Comparison of ENCODE assay signal across 27 cellular contexts in genomic region chr14:34775922-34776321, GRCh38.
A peak's percentile ranks its signal among the peaks of the same experiment; 100 is the strongest.
DNase-seq lines count a peak whose midpoint lies in the region; ATAC-seq and TF ChIP-seq lines count a peak whose summit lies in the region.
"Had no signal": no experiment of that assay in that cellular context is flagged by ENCODE, and none has a peak within 500 bp of the region (broad histone marks: within the 10 kb centered on the region; RNA-seq: fewer than 3 reads in every experiment).

No MANE protein-coding gene starts in this region.

- POLR2A ChIA-PET in PC-3 (lab: Charles Lee; ENCODE audit: unreplicated experiment) = no interaction called here

- H3K27ac Mint-ChIP-seq in natural killer cell = peak overlapping the region; percentile 41 to 43
- no peak overlapping the region for H3K27ac Mint-ChIP-seq in natural killer cell treated with Interleukin-12 subunit alpha and Interleukin-12 subunit beta and Interleukin-15 and Interleukin-18, amount 100 ng/mL, for 72 hours
- peak overlapping the region; percentile 20 for H3K27ac Mint-ChIP-seq in central memory CD8-positive, alpha-beta T cell (ENCODE audit: low read depth)
- no peak overlapping the region for H3K27ac Mint-ChIP-seq in activated naive CD8-positive, alpha-beta T cell treated with anti-CD3 and anti-CD28 coated beads for 36 hours
- H3K27ac Mint-ChIP-seq: HFFc6 had no signal

- ATAC-seq in natural killer cell (no peak), PC-3 (no peak)
- no peak for ATAC-seq in natural killer cell treated with Interleukin-12 subunit alpha and Interleukin-12 subunit beta and Interleukin-15 and Interleukin-18, amount 100 ng/mL, for 72 hours
- no peak for ATAC-seq in central memory CD8-positive, alpha-beta T cell (replicated peaks; ENCODE audit: extremely low read depth, poor library complexity, severe bottlenecking)
- ATAC-seq: CD8-positive, alpha-beta T cell; Right ventricle myocardium inferior; SK-N-SH treated with all-trans-retinoic acid at 6 μM for 48 hours had no signal

- H3K4me2 ChIP-seq in PC-3 (ENCODE audit: low read length) = no peak overlapping the region

- no peak overlapping the region for H3K4me3 Mint-ChIP-seq in natural killer cell
- H3K4me3 Mint-ChIP-seq in natural killer cell treated with Interleukin-12 subunit alpha and Interleukin-12 subunit beta and Interleukin-15 and Interleukin-18, amount 100 ng/mL, for 72 hours = no peak overlapping the region
- no peak overlapping the region for H3K4me3 Mint-ChIP-seq in central memory CD8-positive, alpha-beta T cell
- H3K4me3 Mint-ChIP-seq in activated naive CD8-positive, alpha-beta T cell treated with anti-CD3 and anti-CD28 coated beads for 36 hours = no peak overlapping the region
- H3K4me3 Mint-ChIP-seq: CD8-positive, alpha-beta T cell; HFFc6 had no signal

- peaks cover 19% of the 10 kb centered on the region for H3K36me3 Mint-ChIP-seq in natural killer cell
- peaks cover 27% of the 10 kb centered on the region for H3K36me3 Mint-ChIP-seq in natural killer cell treated with Interleukin-12 subunit alpha and Interleukin-12 subunit beta and Interleukin-15 and Interleukin-18, amount 100 ng/mL, for 72 hours
- H3K36me3 Mint-ChIP-seq in central memory CD8-positive, alpha-beta T cell (ENCODE audit: insufficient read depth) = peaks cover 49% of the 10 kb centered on the region
- H3K36me3 Mint-ChIP-seq in activated naive CD8-positive, alpha-beta T cell treated with anti-CD3 and anti-CD28 coated beads for 36 hours = peaks cover 31% of the 10 kb centered on the region

- H3K27me3 Mint-ChIP-seq in natural killer cell (ENCODE audit: low read depth in 2 of 2) = no peaks in the 10 kb centered on the region
- H3K27me3 Mint-ChIP-seq in natural killer cell treated with Interleukin-12 subunit alpha and Interleukin-12 subunit beta and Interleukin-15 and Interleukin-18, amount 100 ng/mL, for 72 hours = no peaks in the 10 kb centered on the region
- H3K27me3 Mint-ChIP-seq in central memory CD8-positive, alpha-beta T cell = no peaks in the 10 kb centered on the region
- H3K27me3 Mint-ChIP-seq in activated naive CD8-positive, alpha-beta T cell treated with anti-CD3 and anti-CD28 coated beads for 36 hours = no peaks in the 10 kb centered on the region

- H4K20me1 ChIP-seq in PC-3 (ENCODE audit: low read length) = no peaks in the 10 kb centered on the region

- CTCF ChIA-PET in PC-3 (lab: Charles Lee) = no interaction called here

- H3K36me3 ChIP-seq in PC-3 (ENCODE audit: low read depth, low read length) (peaks cover 22% of the 10 kb centered on the region), BE2C (peaks cover 77% of the 10 kb centered on the region)

- DNase-seq in natural killer cell (no peak), PC-3 (no peak), NCI-H2081 treated with DMSO at 0.1 percent for 48 hours (lab: John Stamatoyannopoulos, UW) (no peak), posterior cingulate gyrus (no peak), BE2C (no peak)
- DNase-seq in natural killer cell treated with Interleukin-12 subunit alpha and Interleukin-12 subunit beta and Interleukin-15 and Interleukin-18, amount 100 ng/mL, for 72 hours (ENCODE audit: low spot score) = no peak
- no peak for DNase-seq in central memory CD8-positive, alpha-beta T cell (ENCODE audit: low spot score in 2 of 2)
- DNase-seq in activated naive CD8-positive, alpha-beta T cell treated with anti-CD3 and anti-CD28 coated beads for 36 hours = no peak
- DNase-seq: AML-193; CD8-positive, alpha-beta T cell; DMS79 treated with DMSO at 0.1 percent for 48 hours; GF-D8; GM23248; H7; HFFc6; KG1; NCI-H1048; NCI-H1417; NCI-H1694; NCI-H2029 treated with DMSO at 0.1 percent for 48 hours; NCI-H2227 treated with DMSO at 0.1 percent for 48 hours; NCI-H510A; NCI-H69; SJCRH30 had no signal

- H3K4me3 ChIP-seq in PC-3 (ENCODE audit: low read length) (no peak overlapping the region), BE2C (ENCODE audit: low read depth, low read length) (no peak overlapping the region)
- H3K4me3 ChIP-seq: GM23248, SJCRH30 had no signal

- H3K79me2 ChIP-seq in PC-3 (ENCODE audit: low read length) = no peaks in the 10 kb centered on the region

- H3K9me3 ChIP-seq in PC-3 (ENCODE audit: low read length) (no peaks in the 10 kb centered on the region), BE2C (no peaks in the 10 kb centered on the region)
- H3K9me3 ChIP-seq: SJCRH30 had no signal

- intact Hi-C loops in natural killer cell (cut with micrococcal nuclease) (no loop called here), PC-3 (cut with micrococcal nuclease) (no loop called here), posterior cingulate gyrus (cut with DNase I) (no loop called here)

- H3K9ac ChIP-seq in PC-3 (ENCODE audit: low read length) = no peak overlapping the region
- H3K9ac ChIP-seq: GM23248 had no signal

- H3K4me1 Mint-ChIP-seq in natural killer cell = peaks cover 0 to 6% of the 10 kb centered on the region in 2 donors
- peaks cover 5 to 6% of the 10 kb centered on the region in 2 donors for H3K4me1 Mint-ChIP-seq in natural killer cell treated with Interleukin-12 subunit alpha and Interleukin-12 subunit beta and Interleukin-15 and Interleukin-18, amount 100 ng/mL, for 72 hours (ENCODE audit: low read depth in 2 of 2)
- peaks cover 6% of the 10 kb centered on the region for H3K4me1 Mint-ChIP-seq in central memory CD8-positive, alpha-beta T cell
- peaks cover 3% of the 10 kb centered on the region for H3K4me1 Mint-ChIP-seq in activated naive CD8-positive, alpha-beta T cell treated with anti-CD3 and anti-CD28 coated beads for 36 hours

- TF ChIP-seq CTCF in natural killer cell (IDR thresholded peaks at IDR 0.05) (no peak), PC-3 (conservative IDR thresholded peaks at IDR 0.05; ENCODE audit: low read depth, low read length) (no peak), BE2C (IDR thresholded peaks at IDR 0.05; ENCODE audit: low read depth, low read length) (no peak)

- H2AFZ ChIP-seq in PC-3 (ENCODE audit: low read length) = no peak overlapping the region
- H2AFZ ChIP-seq: GM23248 had no signal

- no peaks in the 10 kb centered on the region for H3F3A ChIP-seq in PC-3 (ENCODE audit: low read length, unreplicated experiment)

- BruUV-seq in PC-3 (replicated peaks; lab: Mats Ljungman, UMichigan) = TSS peak; percentile 48

- H3K9me3 Mint-ChIP-seq in natural killer cell = no peaks in the 10 kb centered on the region
- H3K9me3 Mint-ChIP-seq in natural killer cell treated with Interleukin-12 subunit alpha and Interleukin-12 subunit beta and Interleukin-15 and Interleukin-18, amount 100 ng/mL, for 72 hours = no peaks in the 10 kb centered on the region
- H3K9me3 Mint-ChIP-seq in central memory CD8-positive, alpha-beta T cell = no peaks in the 10 kb centered on the region
- H3K9me3 Mint-ChIP-seq in activated naive CD8-positive, alpha-beta T cell treated with anti-CD3 and anti-CD28 coated beads for 36 hours = no peaks in the 10 kb centered on the region
- H3K9me3 Mint-ChIP-seq: CD8-positive, alpha-beta T cell; HFFc6 had no signal

- H3K27ac ChIP-seq in PC-3 (ENCODE audit: low read length) = no peak overlapping the region
- H3K27ac ChIP-seq: C4-2B, GM23248, SJCRH30 had no signal

- H3K9me2 ChIP-seq in PC-3 (replicated peaks; ENCODE audit: low read length) = no peaks in the 10 kb centered on the region

- H3K4me1 ChIP-seq in PC-3 (ENCODE audit: insufficient read depth, low read length) = peaks cover 4% of the 10 kb centered on the region; the same call in 1 of the 2 replicates
- H3K4me1 ChIP-seq in BE2C = no peaks in the 10 kb centered on the region
- H3K4me1 ChIP-seq: SJCRH30 had no signal

- H3K27me3 ChIP-seq in PC-3 (ENCODE audit: low read length) (no peaks in the 10 kb centered on the region), BE2C (no peaks in the 10 kb centered on the region)
- H3K27me3 ChIP-seq: SJCRH30 had no signal

Comparison
In these comparisons a context has a peak if more than half of its experiments do, and no peak if none do; other contexts are left out.
1. H3K27ac Mint-ChIP-seq: peak in natural killer cell (2 of 2) and central memory CD8-positive, alpha-beta T cell (single experiment); none in natural killer cell treated with Interleukin-12 subunit alpha and Interleukin-12 subunit beta and Interleukin-15 and Interleukin-18, amount 100 ng/mL, for 72 hours (0 of 2) and activated naive CD8-positive, alpha-beta T cell treated with anti-CD3 and anti-CD28 coated beads for 36 hours (single experiment).